ENCODE assay signal across 8 cellular contexts in genomic region chr4:25843340-25844097, GRCh38. TPM values are rescaled to one million over a fixed set of nuclear protein-coding genes. Genes with fewer than 3 reads are reported as not detected.
DNase-seq lines count a peak whose midpoint lies in the region; ATAC-seq and TF ChIP-seq lines count a peak whose summit lies in the region.

No MANE protein-coding gene starts in this region.

- peak overlapping the region in 3 of 4 donors; percentile 3 to 43 (median 35) for H3K27ac ChIP-seq in gastrocnemius medialis
- no peak overlapping the region for H3K27ac ChIP-seq in SK-N-SH (ENCODE audit: low read depth in 2 of 2, low read length in 1 of 2)

- peaks cover 43% of the 10 kb centered on the region for H3K36me3 Mint-ChIP-seq in endothelial cell (ENCODE audit: low read depth, unreplicated experiment)

- H3K27ac Mint-ChIP-seq in endothelial cell (ENCODE audit: unreplicated experiment): no peak overlapping the region

- CTCF ChIA-PET in SK-N-SH (lab: Yijun Ruan, JAX): no interaction called here

- no peak for TF ChIP-seq POLR2A in gastrocnemius medialis (IDR thresholded peaks at IDR 0.05)

- H3K4me1 ChIP-seq in gastrocnemius medialis (no peaks in the 10 kb centered on the region), SK-N-SH (ENCODE audit: control insufficient read depth in 1 of 2, insufficient read depth in 2 of 2, low read depth in 1 of 2, low read length in 1 of 2) (no peaks in the 10 kb centered on the region; a peak in 2 of 4 replicates)

- H3K36me3 ChIP-seq in gastrocnemius medialis (no peaks in the 10 kb centered on the region), SK-N-SH (replicated peaks in 1 of 2; ENCODE audit: control insufficient read depth in 1 of 2, insufficient read depth in 2 of 2, low read length in 1 of 2) (no peaks in the 10 kb centered on the region)

- DNase-seq in GM19240 (ENCODE audit: insufficient read length, low spot score) (peak; percentile 14), HK-2 (ENCODE audit: unreplicated experiment) (peak; percentile 47), endothelial cell (ENCODE audit: low spot score) (no peak), gastrocnemius medialis (no peak), SK-N-SH (no peak), NCI-H1436 treated with DMSO at 0.1 percent for 48 hours (lab: John Stamatoyannopoulos, UW) (no peak), HuH-7 (ENCODE audit: low spot score) (no peak), NCI-H345 treated with DMSO at 0.1 percent for 48 hours (lab: John Stamatoyannopoulos, UW; ENCODE audit: unreplicated experiment) (no peak)

- no peaks in the 10 kb centered on the region for H4K20me1 ChIP-seq in SK-N-SH (ENCODE audit: insufficient read depth)

- peak overlapping the region; percentile 19 for H3K4me3 Mint-ChIP-seq in endothelial cell (ENCODE audit: unreplicated experiment)

- intact Hi-C loops in gastrocnemius medialis (cut with DNase I; ENCODE audit: low total_unique reads): no loop called here

- POLR2A ChIA-PET in SK-N-SH (lab: Yijun Ruan, JAX): no interaction called here

- no peaks in the 10 kb centered on the region for H3K9me3 Mint-ChIP-seq in endothelial cell (ENCODE audit: unreplicated experiment)

- H3K9me3 ChIP-seq in gastrocnemius medialis (no peaks in the 10 kb centered on the region), SK-N-SH (no peaks in the 10 kb centered on the region)

- no peak for TF ChIP-seq RAD21 in SK-N-SH (IDR thresholded peaks at IDR 0.05; ENCODE audit: low read length)

- no peaks in the 10 kb centered on the region for H3F3A ChIP-seq in SK-N-SH (replicated peaks; ENCODE audit: insufficient read depth)

- H3K4me2 ChIP-seq in SK-N-SH: no peak overlapping the region

- no peak overlapping the region for H2AFZ ChIP-seq in SK-N-SH (ENCODE audit: low read depth)

- no peaks in the 10 kb centered on the region for H3K79me2 ChIP-seq in SK-N-SH (ENCODE audit: insufficient read depth)

- no peaks in the 10 kb centered on the region for H3K27me3 ChIP-seq in gastrocnemius medialis
- no peaks in the 10 kb centered on the region for H3K27me3 ChIP-seq in SK-N-SH (ENCODE audit: insufficient read depth)

- peak overlapping the region in 3 of 4 donors; percentile 9 to 40 (median 18) for H3K4me3 ChIP-seq in gastrocnemius medialis
- H3K4me3 ChIP-seq in SK-N-SH (ENCODE audit: low read depth in 2 of 2, low read length in 1 of 2): no peak overlapping the region

- TF ChIP-seq CTCF in endothelial cell (IDR thresholded peaks at IDR 0.05; ENCODE audit: unreplicated experiment): no peak
- no peak for TF ChIP-seq CTCF in gastrocnemius medialis (IDR thresholded peaks at IDR 0.05 in 4 of 5, conservative IDR thresholded peaks at IDR 0.05 in 1 of 5)
- TF ChIP-seq CTCF in SK-N-SH (IDR thresholded peaks at IDR 0.05): no peak

- WGBS in SK-N-SH (ENCODE audit: low lambda C conversion rate): 59% methylated on average over 11 of the region's 22 CpGs

- H3K4me1 Mint-ChIP-seq in endothelial cell (ENCODE audit: unreplicated experiment): peaks cover 35% of the 10 kb centered on the region

- no peak for TF ChIP-seq EP300 in SK-N-SH (IDR thresholded peaks at IDR 0.05; ENCODE audit: borderline replicate concordance in 1 of 2, low read depth in 1 of 2, low read length in 1 of 2)

- ATAC-seq in gastrocnemius medialis: peak in 1 of 2 donors; percentile 39

- in situ Hi-C loops in gastrocnemius medialis (cut with MboI; ENCODE audit: low sequenced_read_pairs in 4 of 4): no loop called here

- H3K27me3 Mint-ChIP-seq in endothelial cell (ENCODE audit: unreplicated experiment): peaks cover 4% of the 10 kb centered on the region

- no peaks in the 10 kb centered on the region for H3K9me2 ChIP-seq in SK-N-SH

- H3K9ac ChIP-seq in SK-N-SH: no peak overlapping the region

TF ChIP-seq in SK-N-SH, 30 proteins besides CTCF, POLR2A, EP300 and RAD21:
- TF ChIP-seq IRF3 (IDR thresholded peaks at IDR 0.05; ENCODE audit: low read depth, low read length): no peak
- TF ChIP-seq TCF12 (IDR thresholded peaks at IDR 0.05): no peak
- no peak for TF ChIP-seq REST (IDR thresholded peaks at IDR 0.05; ENCODE audit: low read depth, low read length)
- no peak for TF ChIP-seq POLR2AphosphoS5 (IDR thresholded peaks at IDR 0.05; ENCODE audit: low read depth, low read length)
- TF ChIP-seq YY1 (IDR thresholded peaks at IDR 0.05; ENCODE audit: low read depth): no peak
- no peak for TF ChIP-seq ELF1 (IDR thresholded peaks at IDR 0.05)
- TF ChIP-seq MEF2A (IDR thresholded peaks at IDR 0.05; ENCODE audit: borderline replicate concordance, low read depth): no peak
- TF ChIP-seq ZBTB33 (IDR thresholded peaks at IDR 0.05; ENCODE audit: borderline replicate concordance, low read depth): no peak
- TF ChIP-seq FOXM1 (IDR thresholded peaks at IDR 0.05; ENCODE audit: low read depth): no peak
- TF ChIP-seq USF1 (IDR thresholded peaks at IDR 0.05; ENCODE audit: borderline replicate concordance, low read depth): no peak
- TF ChIP-seq RFX5 (IDR thresholded peaks at IDR 0.05; ENCODE audit: low read length): no peak
- TF ChIP-seq MXI1 (IDR thresholded peaks at IDR 0.05; ENCODE audit: low read depth, low read length): no peak

RNA-seq across cellular contexts. Expression of gene SEL1L3, which starts 19.3 kb away (rescaled TPM):
- total RNA-seq in endothelial cell (ENCODE audit: unreplicated experiment) (91.8 TPM), gastrocnemius medialis (1 to 10 TPM in 3 of 4 donors, under 1 TPM in 1; 0.73 to 4.1 (median 2.2) TPM)
- 2.2 and 3.7 TPM in 2 replicates for polyA plus RNA-seq in SK-N-SH (2012; rRNA removed)
- 3.8 and 4.1 TPM in 2 replicates for polyA plus RNA-seq in SK-N-SH (2012; cell fraction: cytosol; rRNA removed)
- 1.8 and 3.8 TPM in 2 replicates for polyA plus RNA-seq in SK-N-SH (2012; cell fraction: nucleus; rRNA removed)

Comparison
In these comparisons a context has a peak if more than half of its experiments do, and no peak if none do; other contexts are left out.
1. DNase-seq: peak in GM19240 (single experiment) and HK-2 (single experiment); none in endothelial cell (single experiment), gastrocnemius medialis (0 of 2), SK-N-SH (single experiment), NCI-H1436 treated with DMSO at 0.1 percent for 48 hours (single experiment), HuH-7 (single experiment) and NCI-H345 treated with DMSO at 0.1 percent for 48 hours (single experiment).
2. H3K27ac ChIP-seq: peak in gastrocnemius medialis (3 of 4); none in SK-N-SH (0 of 2).
3. H3K4me3 ChIP-seq: peak in gastrocnemius medialis (3 of 4); none in SK-N-SH (0 of 2).
4. RNA of gene SEL1L3, which starts 19.3 kb away (total RNA-seq): 91.8 TPM in endothelial cell (single experiment); 0.73 to 4.1 TPM in gastrocnemius medialis; every median in the first group is over 10 times any median in the second.